In the genomic region with DNA sequence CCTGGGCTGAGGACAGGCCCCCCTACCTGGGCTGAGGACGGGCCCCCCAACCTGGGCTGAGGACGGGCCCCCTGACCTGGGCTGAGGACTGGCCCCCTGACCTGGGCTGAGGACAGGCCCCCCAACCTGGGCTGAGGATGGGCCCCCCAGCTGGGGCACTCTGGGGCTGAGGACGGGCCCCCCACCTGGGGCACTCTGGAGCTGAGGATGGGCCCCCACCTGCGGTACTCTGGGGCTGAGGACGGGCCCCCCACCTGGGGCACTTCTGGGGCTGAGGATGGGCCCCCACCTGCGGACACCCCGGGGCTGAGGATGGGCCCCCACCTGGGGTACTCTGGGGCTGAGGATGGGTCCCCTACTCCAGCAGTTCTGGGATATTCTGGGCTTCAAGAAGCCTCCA, we compare ENCODE assay signal across 10 cellular contexts.
DNase-seq lines count a peak whose midpoint lies in the region; ATAC-seq and TF ChIP-seq lines count a peak whose summit lies in the region.
"Had no signal": no experiment of that assay in that cellular context is flagged by ENCODE, and none has a peak within 500 bp of the region (broad histone marks: within the 10 kb centered on the region; RNA-seq: fewer than 3 reads in every experiment).

No MANE protein-coding gene starts in this region.

- intact Hi-C loops in MCF 10A (cut with micrococcal nuclease), result no loop called here
- intact Hi-C loops in mammary epithelial cell (cut with micrococcal nuclease), result no loop called here
- intact Hi-C loops in lower lobe of right lung (cut with DNase I), result no loop called here

- no peak for TF ChIP-seq POLR2A in tibial nerve (IDR thresholded peaks at IDR 0.05)

- H3K9me2 ChIP-seq in SU-DHL-6 (replicated peaks; ENCODE audit: insufficient read depth, low read length), result no peaks in the 10 kb centered on the region

- H3K9me3 Mint-ChIP-seq in MCF 10A (ENCODE audit: unreplicated experiment), result no peaks in the 10 kb centered on the region

- H3K27ac Mint-ChIP-seq in MCF 10A (ENCODE audit: low read depth, unreplicated experiment), result peak overlapping the region; percentile 49

- H3F3A ChIP-seq in SU-DHL-6 (ENCODE audit: insufficient read depth), result peaks cover 26% of the 10 kb centered on the region

- TF ChIP-seq CTCF in MCF 10A (IDR thresholded peaks at IDR 0.05; ENCODE audit: unreplicated experiment), result no peak
- no peak for TF ChIP-seq CTCF in mammary epithelial cell (conservative IDR thresholded peaks at IDR 0.05 in 1 of 2, IDR thresholded peaks at IDR 0.05 in 1 of 2; ENCODE audit: extremely low read depth in 1 of 2, insufficient read depth in 1 of 2, low read depth in 1 of 2, low read length in 2 of 2)
- TF ChIP-seq CTCF in SU-DHL-6 (IDR thresholded peaks at IDR 0.05; ENCODE audit: insufficient read depth, low read length, poor library complexity, severe bottlenecking), result no peak
- no peak for TF ChIP-seq CTCF in lower lobe of right lung (IDR thresholded peaks at IDR 0.05)
- TF ChIP-seq CTCF in tibial nerve (IDR thresholded peaks at IDR 0.05), result no peak

- H2AFZ ChIP-seq in mammary epithelial cell (ENCODE audit: low read depth, low read length), result no peak overlapping the region
- no peak overlapping the region for H2AFZ ChIP-seq in SU-DHL-6 (ENCODE audit: low read depth, low read length, severe bottlenecking)

- peaks cover 42% of the 10 kb centered on the region for H3K4me1 Mint-ChIP-seq in MCF 10A (ENCODE audit: insufficient read depth, unreplicated experiment)

- DNase-seq in MCF 10A (ENCODE audit: unreplicated experiment) (no peak), mammary epithelial cell (no peak), lower lobe of right lung (peak; percentile 36), tibial nerve (ENCODE audit: low spot score in 2 of 2) (no peak), NCI-H1092 (lab: John Stamatoyannopoulos, UW) (no peak), NCI-H2196 (lab: John Stamatoyannopoulos, UW; ENCODE audit: unreplicated experiment) (no peak)
- DNase-seq: NCI-H1092 treated with DMSO at 0.1 percent for 48 hours, retina had no signal

- no peak overlapping the region for H3K9ac ChIP-seq in mammary epithelial cell (ENCODE audit: insufficient read depth, low read length)
- peak overlapping the region; percentile 56 for H3K9ac ChIP-seq in SU-DHL-6 (ENCODE audit: low read length)

- no peak overlapping the region for H3K4me2 ChIP-seq in mammary epithelial cell (ENCODE audit: insufficient read depth, low read depth, low read length)
- peak overlapping the region; percentile 55 for H3K4me2 ChIP-seq in SU-DHL-6 (ENCODE audit: low read depth, low read length, poor library complexity, severe bottlenecking)

- H3K79me2 ChIP-seq in mammary epithelial cell (ENCODE audit: insufficient read depth, low read length) (peaks cover 6% of the 10 kb centered on the region), SU-DHL-6 (ENCODE audit: insufficient read depth, low read length) (no peaks in the 10 kb centered on the region)

- in situ Hi-C loops in mammary epithelial cell (cut with MboI; ENCODE audit: low sequenced_read_pairs in 2 of 2), result no loop called here

- H3K36me3 ChIP-seq in mammary epithelial cell (ENCODE audit: insufficient read depth, low read length) (no peaks in the 10 kb centered on the region), SU-DHL-6 (ENCODE audit: low read length) (no peaks in the 10 kb centered on the region), lower lobe of right lung (peaks cover 4% of the 10 kb centered on the region), tibial nerve (no peaks in the 10 kb centered on the region)

- no TSS peak for BruUV-seq in MCF 10A (replicated peaks; lab: Mats Ljungman, UMichigan)
- no TSS peak for BruUV-seq in mammary epithelial cell (replicated peaks; lab: Mats Ljungman, UMichigan)

- CTCF ChIA-PET in MCF 10A (lab: Yijun Ruan, JAX) (interaction anchor here (0.6 kb wide), 3 partner anchors 46 to 89 kb away, joined by 3 read pairs; no protein-coding TSS in a partner anchor), mammary epithelial cell (lab: Charles Lee; ENCODE audit: low non-redundant PET) (no interaction called here)

- dilution Hi-C loops in mammary epithelial cell (cut with HindIII; ENCODE audit: low sequenced_read_pairs), result no loop called here

- no peaks in the 10 kb centered on the region for H4K20me1 ChIP-seq in mammary epithelial cell (ENCODE audit: insufficient read depth, low read length)
- no peaks in the 10 kb centered on the region for H4K20me1 ChIP-seq in SU-DHL-6 (ENCODE audit: low read depth, low read length)

- no peak for TF ChIP-seq EP300 in tibial nerve (IDR thresholded peaks at IDR 0.05)

- 97% methylated on average over 4 of the region's 7 CpGs for WGBS in mammary epithelial cell (ENCODE audit: low coverage, missing lambda C conversion rate)
- WGBS in tibial nerve, 2 donors, result 75 to 85% methylated on average over 4 to 5 of the region's 7 CpGs

- peaks cover 6% of the 10 kb centered on the region for H3K36me3 Mint-ChIP-seq in MCF 10A (ENCODE audit: insufficient read depth, unreplicated experiment)

- POLR2A ChIA-PET in MCF 10A (lab: Yijun Ruan, JAX), result interaction anchor here (0.6 kb wide), 1 partner anchor 24 kb away, joined by 3 read pairs; no protein-coding TSS in a partner anchor

- H3K27me3 ChIP-seq in mammary epithelial cell (ENCODE audit: insufficient read depth, low read length) (no peaks in the 10 kb centered on the region), SU-DHL-6 (ENCODE audit: low read length) (no peaks in the 10 kb centered on the region), lower lobe of right lung (ENCODE audit: low read depth) (no peaks in the 10 kb centered on the region), tibial nerve (no peaks in the 10 kb centered on the region)

- no peak for ATAC-seq in lower lobe of right lung
- ATAC-seq in HG03565 (IDR thresholded peaks at IDR 0.05; ENCODE audit: unreplicated experiment), result no peak

- H3K4me3 ChIP-seq in mammary epithelial cell (replicated peaks in 1 of 3; ENCODE audit: insufficient read depth in 1 of 3, low read depth in 2 of 3, low read length in 3 of 3) (no peak overlapping the region), SU-DHL-6 (ENCODE audit: insufficient read depth, low read length, poor library complexity, severe bottlenecking) (no peak overlapping the region), lower lobe of right lung (no peak overlapping the region), tibial nerve (no peak overlapping the region)

- H3K9me3 ChIP-seq in mammary epithelial cell (replicated peaks; ENCODE audit: insufficient read depth, low read length) (no peaks in the 10 kb centered on the region), SU-DHL-6 (ENCODE audit: insufficient read depth, low read length) (no peaks in the 10 kb centered on the region), lower lobe of right lung (no peaks in the 10 kb centered on the region), tibial nerve (no peaks in the 10 kb centered on the region)

- no peak overlapping the region for H3K27ac ChIP-seq in mammary epithelial cell (ENCODE audit: insufficient read depth, low read depth, low read length)
- peak overlapping the region; percentile 93 for H3K27ac ChIP-seq in SU-DHL-6 (ENCODE audit: low read depth, low read length)
- peak overlapping the region; percentile 88 for H3K27ac ChIP-seq in lower lobe of right lung
- peak overlapping the region; percentile 86 to 99 (median 94) for H3K27ac ChIP-seq in tibial nerve

- H3K4me1 ChIP-seq in mammary epithelial cell (ENCODE audit: insufficient read depth, low read length) (peaks cover 37% of the 10 kb centered on the region), lower lobe of right lung (peaks cover 72% of the 10 kb centered on the region), tibial nerve (peaks cover 3 to 83% (median 65%) of the 10 kb centered on the region in 4 donors)

- H3K27me3 Mint-ChIP-seq in MCF 10A (ENCODE audit: insufficient read depth, unreplicated experiment), result no peaks in the 10 kb centered on the region

- H3K4me3 Mint-ChIP-seq in MCF 10A (ENCODE audit: unreplicated experiment), result no peak overlapping the region
